In the genomic region with DNA sequence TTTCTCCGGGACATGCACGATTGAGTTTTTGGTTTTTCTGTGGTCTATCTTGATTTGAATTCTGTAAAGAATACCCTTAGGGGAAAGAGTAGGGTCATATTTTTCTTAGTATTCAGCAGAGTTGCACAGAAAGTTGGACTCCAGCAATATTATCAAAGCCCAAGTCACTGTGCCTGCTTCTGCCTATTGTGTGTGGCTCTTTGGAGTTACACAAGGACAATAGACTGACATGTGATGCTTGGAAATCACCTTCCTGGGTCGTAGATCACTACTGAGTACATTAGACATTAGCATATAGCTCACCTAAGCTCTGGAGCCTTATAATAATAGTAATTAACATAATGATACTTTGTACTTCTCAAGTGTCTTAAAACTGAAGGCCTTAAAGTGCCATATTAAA, we compare ENCODE assay signal across 17 cellular contexts.
DNase-seq lines count a peak whose midpoint lies in the region; ATAC-seq and TF ChIP-seq lines count a peak whose summit lies in the region.
"Had no signal": no experiment of that assay in that cellular context is flagged by ENCODE, and none has a peak within 500 bp of the region (broad histone marks: within the 10 kb centered on the region; RNA-seq: fewer than 3 reads in every experiment).

No MANE protein-coding gene starts in this region.

- H3K9ac ChIP-seq in mucosa of rectum (ENCODE audit: low read depth in 1 of 2, low read length in 2 of 2): no peak overlapping the region

- intact Hi-C loops in activated CD4-positive, alpha-beta T cell treated with anti-CD3 and anti-CD28 coated beads, Interleukin-2, amount 10 ng/mL, durations not matched to agents 24 days and 14 days (cut with micrococcal nuclease): loop anchor here (10.0 kb wide), 1 partner anchor 301 kb away; no protein-coding TSS in a partner anchor

- TF ChIP-seq CTCF in VCaP (conservative IDR thresholded peaks at IDR 0.05): no peak

- H3K36me3 Mint-ChIP-seq in activated CD4-positive, alpha-beta T cell treated with anti-CD3 and anti-CD28 coated beads, Interleukin-2, amount 10 ng/mL, durations not matched to agents 24 days and 14 days (ENCODE audit: low read depth): peaks cover 30% of the 10 kb centered on the region

- peaks cover 5 to 19% of the 10 kb centered on the region in 2 donors for H3K4me1 ChIP-seq in mucosa of rectum (ENCODE audit: control insufficient read depth in 2 of 2, insufficient read depth in 2 of 2, low read length in 2 of 2)
- H3K4me1 ChIP-seq: HAP-1, SJCRH30 had no signal

- peak; percentile 11 for DNase-seq in activated CD4-positive, alpha-beta T cell treated with anti-CD3 and anti-CD28 coated beads, Interleukin-2, amount 10 ng/mL, durations not matched to agents 24 days and 14 days
- DNase-seq in activated CD4-positive, alpha-beta T cell treated with anti-CD3 and anti-CD28 coated beads, Interleukin-2, amount 50 U/mL, for 4 hours: no peak
- no peak for DNase-seq in DMS 273 (lab: John Stamatoyannopoulos, UW; ENCODE audit: unreplicated experiment)
- DNase-seq: CD8-positive, alpha-beta memory T cell; DMS153; NCI-H1694; NCI-H446; RPMI8226; SJCRH30; SW 1271 had no signal

- H3K4me1 Mint-ChIP-seq in activated CD4-positive, alpha-beta T cell treated with anti-CD3 and anti-CD28 coated beads, Interleukin-2, amount 10 ng/mL, durations not matched to agents 24 days and 14 days: no peaks in the 10 kb centered on the region
- H3K4me1 Mint-ChIP-seq: B cell; CD8-positive, alpha-beta memory T cell had no signal

- H3K27me3 ChIP-seq in mucosa of rectum (ENCODE audit: control insufficient read depth in 2 of 2, insufficient read depth in 2 of 2, low read length in 2 of 2): no peaks in the 10 kb centered on the region
- H3K27me3 ChIP-seq: SJCRH30 had no signal

- no peak overlapping the region for H3K27ac Mint-ChIP-seq in activated CD4-positive, alpha-beta T cell treated with anti-CD3 and anti-CD28 coated beads, Interleukin-2, amount 10 ng/mL, durations not matched to agents 24 days and 14 days
- H3K27ac Mint-ChIP-seq: B cell had no signal

- no peak overlapping the region for H3K4me3 Mint-ChIP-seq in activated CD4-positive, alpha-beta T cell treated with anti-CD3 and anti-CD28 coated beads, Interleukin-2, amount 10 ng/mL, durations not matched to agents 24 days and 14 days
- H3K4me3 Mint-ChIP-seq: B cell; CD8-positive, alpha-beta memory T cell had no signal

- H3K4me3 ChIP-seq in mucosa of rectum (ENCODE audit: low read length in 2 of 2): no peak overlapping the region
- H3K4me3 ChIP-seq: HAP-1, SJCRH30 had no signal

- H3K36me3 ChIP-seq in mucosa of rectum (ENCODE audit: control insufficient read depth in 2 of 2, insufficient read depth in 2 of 2, low read length in 2 of 2): no peaks in the 10 kb centered on the region
- H3K36me3 ChIP-seq: HAP-1, SJCRH30 had no signal

- H3K27ac ChIP-seq in VCaP (peak overlapping the region; percentile 70), mucosa of rectum (ENCODE audit: low read depth in 2 of 2, low read length in 2 of 2) (peak overlapping the region; percentile 2 to 26)
- H3K27ac ChIP-seq: SJCRH30 had no signal

- H3K27me3 Mint-ChIP-seq in activated CD4-positive, alpha-beta T cell treated with anti-CD3 and anti-CD28 coated beads, Interleukin-2, amount 10 ng/mL, durations not matched to agents 24 days and 14 days: no peaks in the 10 kb centered on the region
- H3K27me3 Mint-ChIP-seq: B cell; CD8-positive, alpha-beta memory T cell had no signal

- peaks cover 12% of the 10 kb centered on the region for H3K9me3 Mint-ChIP-seq in activated CD4-positive, alpha-beta T cell treated with anti-CD3 and anti-CD28 coated beads, Interleukin-2, amount 10 ng/mL, durations not matched to agents 24 days and 14 days

- no peak for ATAC-seq in HG03095 (IDR thresholded peaks at IDR 0.05; ENCODE audit: unreplicated experiment)
- no peak for ATAC-seq in GM21423 (IDR thresholded peaks at IDR 0.05; ENCODE audit: unreplicated experiment)
- ATAC-seq: HepG2 had no signal

- peaks cover 3 to 6% of the 10 kb centered on the region in 2 donors for H3K9me3 ChIP-seq in mucosa of rectum (ENCODE audit: control insufficient read depth in 2 of 2, low read length in 2 of 2)
